In the genomic region with DNA sequence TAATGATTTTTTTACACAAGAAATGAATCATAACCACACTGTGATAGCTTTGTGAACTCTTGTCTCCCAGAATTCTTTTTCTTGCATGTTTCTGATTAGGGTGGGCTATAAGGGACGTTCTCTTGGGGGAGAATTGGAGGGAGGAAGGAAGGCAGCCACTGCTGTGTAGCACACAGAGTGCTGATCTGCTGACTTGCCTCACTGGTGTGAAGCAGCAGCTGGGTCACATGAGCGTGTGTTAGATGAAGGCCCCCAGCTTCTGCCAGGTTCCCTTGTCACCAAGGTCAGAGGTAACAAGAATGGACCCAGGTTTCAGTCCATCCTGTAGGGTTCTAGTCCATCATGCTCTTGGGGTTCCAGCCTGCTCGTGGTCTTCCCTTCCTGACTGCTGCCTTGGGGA, we compare ENCODE assay signal across 13 cellular contexts.
DNase-seq lines count a peak whose midpoint lies in the region; ATAC-seq and TF ChIP-seq lines count a peak whose summit lies in the region.
"Had no signal": no experiment of that assay in that cellular context is flagged by ENCODE, and none has a peak within 500 bp of the region (broad histone marks: within the 10 kb centered on the region; RNA-seq: fewer than 3 reads in every experiment).

No MANE protein-coding gene starts in this region.

- H3K79me1 ChIP-seq in neuronal stem cell (ENCODE audit: low read depth, low read length) = no peaks in the 10 kb centered on the region

- no peak for TF ChIP-seq CTCF in VCaP (conservative IDR thresholded peaks at IDR 0.05)
- no peak for TF ChIP-seq CTCF in coronary artery (IDR thresholded peaks at IDR 0.05)
- no peak for TF ChIP-seq CTCF in spleen (IDR thresholded peaks at IDR 0.05 in 8 of 11, conservative IDR thresholded peaks at IDR 0.05 in 3 of 11)

- H4K91ac ChIP-seq in neuronal stem cell (ENCODE audit: low read depth, low read length, poor library complexity) = no peak overlapping the region

- intact Hi-C loops in spleen (cut with DNase I; ENCODE audit: low total_unique reads) = no loop called here

- no peak overlapping the region for H3K14ac ChIP-seq in neuronal stem cell (ENCODE audit: low read length)

- H3K23ac ChIP-seq in neuronal stem cell (ENCODE audit: low read depth, low read length, poor library complexity) = peak overlapping the region; percentile 25

- H2BK5ac ChIP-seq in neuronal stem cell (ENCODE audit: low read length) = no peak overlapping the region

- peak overlapping the region; percentile 93; the same call in 1 of the 2 replicates for H3K27ac ChIP-seq in VCaP
- no peak overlapping the region for H3K27ac ChIP-seq in coronary artery
- H3K27ac ChIP-seq in neuronal stem cell (replicated peaks; ENCODE audit: low read length) = no peak overlapping the region
- H3K27ac ChIP-seq in spleen = no peak overlapping the region
- H3K27ac ChIP-seq: A549, HL-60 had no signal

- no peak overlapping the region for H2BK120ac ChIP-seq in neuronal stem cell (ENCODE audit: low read depth, low read length)

- H3K4ac ChIP-seq in neuronal stem cell (ENCODE audit: low read length) = no peak overlapping the region

- H3K27me3 ChIP-seq in neuronal stem cell (ENCODE audit: control insufficient read depth in 3 of 3, insufficient read depth in 3 of 3, low read depth in 1 of 3, low read length in 3 of 3) = peaks cover 0 to 24% (median 0%) of the 10 kb centered on the region in 3 experiments
- H3K27me3 ChIP-seq in spleen (replicated peaks in 1 of 7) = peaks cover 0 to 23% (median 0%) of the 10 kb centered on the region in 7 donors
- H3K27me3 ChIP-seq: BE2C had no signal

- no peak overlapping the region for H3K27ac Mint-ChIP-seq in T-helper 2 cell treated with Interferon-gamma antibody and Interleukin-4, amounts not matched to agents 5 μg/mL and 100 μg/mL, for 36 hours
- H3K27ac Mint-ChIP-seq: CD4-positive, alpha-beta memory T cell had no signal

- no CpG with 5 or more reads among the region's 3 CpGs for WGBS in neuronal stem cell (ENCODE audit: extremely low coverage in 2 of 2, insufficient read length in 2 of 2, insufficient replicate concordance in 1 of 2), 2 donors
- WGBS in spleen, 5 donors = 71 to 83% (median 72%) methylated on average over 3 of the region's 3 CpGs

- DNase-seq in coronary artery (ENCODE audit: low spot score) (peak; percentile 33), neuronal stem cell (ENCODE audit: low spot score) (no peak), spleen (peak; percentile 16)
- no peak for DNase-seq in T-helper 2 cell treated with Interferon-gamma antibody and Interleukin-4, amounts not matched to agents 5 μg/mL and 100 μg/mL, for 36 hours (ENCODE audit: low spot score)
- DNase-seq: BE2C; CD4-positive, alpha-beta memory T cell; DMS79; EL had no signal

- H2BK12ac ChIP-seq in neuronal stem cell (ENCODE audit: low read length) = no peak overlapping the region

- no peaks in the 10 kb centered on the region for H3K27me3 Mint-ChIP-seq in T-helper 2 cell treated with Interferon-gamma antibody and Interleukin-4, amounts not matched to agents 5 μg/mL and 100 μg/mL, for 36 hours (ENCODE audit: low read depth)

- H3K4me3 ChIP-seq in coronary artery (no peak overlapping the region), neuronal stem cell (ENCODE audit: low read length in 2 of 2) (no peak overlapping the region), spleen (no peak overlapping the region)
- H3K4me3 ChIP-seq: A549 had no signal

- no peak overlapping the region for H2BK15ac ChIP-seq in neuronal stem cell (ENCODE audit: low read length)

- H3K4me1 ChIP-seq in neuronal stem cell (ENCODE audit: control insufficient read depth in 2 of 2, insufficient read depth in 1 of 2, low read depth in 1 of 2, low read length in 2 of 2) (no peaks in the 10 kb centered on the region), spleen (no peaks in the 10 kb centered on the region)
- H3K4me1 ChIP-seq: A549, BE2C had no signal

- peaks cover 0 to 2% of the 10 kb centered on the region in 2 donors for H3K9me3 ChIP-seq in neuronal stem cell (replicated peaks in 1 of 2; ENCODE audit: control insufficient read depth in 2 of 2, insufficient read depth in 1 of 2, low read depth in 1 of 2, low read length in 2 of 2)
- peaks cover 0 to 7% (median 0%) of the 10 kb centered on the region in 8 donors for H3K9me3 ChIP-seq in spleen
- H3K9me3 ChIP-seq: BE2C had no signal

- no peak overlapping the region for H3K4me3 Mint-ChIP-seq in T-helper 2 cell treated with Interferon-gamma antibody and Interleukin-4, amounts not matched to agents 5 μg/mL and 100 μg/mL, for 36 hours
- H3K4me3 Mint-ChIP-seq: CD4-positive, alpha-beta memory T cell had no signal

- H2AFZ ChIP-seq in neuronal stem cell (ENCODE audit: low read length) = no peak overlapping the region

- H3K9me3 Mint-ChIP-seq in T-helper 2 cell treated with Interferon-gamma antibody and Interleukin-4, amounts not matched to agents 5 μg/mL and 100 μg/mL, for 36 hours = no peaks in the 10 kb centered on the region
- H3K9me3 Mint-ChIP-seq: CD4-positive, alpha-beta memory T cell had no signal

- ATAC-seq in HG03571 (IDR thresholded peaks at IDR 0.05; ENCODE audit: unreplicated experiment) = no peak
- ATAC-seq: A549, HCT116 had no signal

- no peak overlapping the region for H3K9ac ChIP-seq in neuronal stem cell (ENCODE audit: low read depth, low read length, poor library complexity)

- H3K4me2 ChIP-seq in neuronal stem cell (ENCODE audit: insufficient read depth, low read length, poor library complexity, severe bottlenecking) = no peak overlapping the region
- H3K4me2 ChIP-seq: A549 had no signal

- H3K36me3 ChIP-seq in neuronal stem cell (replicated peaks in 1 of 2; ENCODE audit: control insufficient read depth in 2 of 2, insufficient read depth in 2 of 2, low read length in 2 of 2) (no peaks in the 10 kb centered on the region), spleen (no peaks in the 10 kb centered on the region)
- H3K36me3 ChIP-seq: BE2C had no signal

- no peak overlapping the region for H4K8ac ChIP-seq in neuronal stem cell (ENCODE audit: low read depth, low read length)

- no peak overlapping the region for H2AK5ac ChIP-seq in neuronal stem cell (ENCODE audit: low read depth, low read length)

- no peak for TF ChIP-seq POLR2A in spleen (IDR thresholded peaks at IDR 0.05)

- H3K4me1 Mint-ChIP-seq in T-helper 2 cell treated with Interferon-gamma antibody and Interleukin-4, amounts not matched to agents 5 μg/mL and 100 μg/mL, for 36 hours (ENCODE audit: low read depth) = no peaks in the 10 kb centered on the region
- H3K4me1 Mint-ChIP-seq: CD4-positive, alpha-beta memory T cell had no signal

- H3K36me3 Mint-ChIP-seq in T-helper 2 cell treated with Interferon-gamma antibody and Interleukin-4, amounts not matched to agents 5 μg/mL and 100 μg/mL, for 36 hours (ENCODE audit: low read depth) = no peaks in the 10 kb centered on the region
- H3K36me3 Mint-ChIP-seq: CD4-positive, alpha-beta memory T cell had no signal

- no peak overlapping the region for H3K18ac ChIP-seq in neuronal stem cell (ENCODE audit: low read length)

Comparison
In these comparisons a context has a peak if more than half of its experiments do, and no peak if none do; other contexts are left out.
1. DNase-seq: peak in coronary artery (single experiment) and spleen (single experiment); none in neuronal stem cell (single experiment) and T-helper 2 cell treated with Interferon-gamma antibody and Interleukin-4, amounts not matched to agents 5 μg/mL and 100 μg/mL, for 36 hours (single experiment).